11 cellular contexts compared by ENCODE assay signal in the genomic region with DNA sequence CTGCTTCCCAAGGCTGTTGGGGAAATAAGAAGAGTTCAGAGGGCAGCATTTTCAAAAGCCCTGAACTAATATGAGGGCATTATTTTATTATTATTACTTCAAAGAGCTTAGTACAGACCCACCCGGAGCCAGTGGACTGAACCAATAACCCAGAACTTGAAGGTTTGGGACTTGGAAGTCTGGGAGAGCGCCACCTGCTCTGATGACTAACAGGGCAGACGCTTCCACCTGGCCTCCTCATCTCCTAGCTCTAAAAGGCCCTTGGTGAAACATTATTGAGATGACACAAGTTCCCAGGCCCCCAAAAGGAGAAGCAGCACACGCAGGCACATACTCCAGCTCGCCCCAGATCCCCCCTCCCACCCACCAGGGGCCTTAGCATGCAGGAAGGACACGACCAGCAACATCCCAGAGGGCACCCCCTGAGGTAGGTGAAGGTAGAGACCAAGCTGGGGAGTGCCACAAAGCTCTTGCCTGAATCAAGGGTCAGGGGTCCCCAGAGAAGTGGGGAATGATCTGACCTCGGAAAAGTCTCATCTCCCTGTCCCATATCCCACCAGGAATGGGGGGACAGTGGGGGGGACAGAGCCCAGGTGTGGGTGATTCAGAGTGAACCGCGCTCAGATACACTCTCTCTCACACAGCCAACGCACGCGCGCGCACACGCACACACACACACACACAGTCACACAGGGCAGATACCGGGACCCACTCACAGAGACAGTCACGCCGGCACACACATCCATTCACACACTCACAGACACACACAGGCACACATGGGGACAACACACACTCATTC. TPM values are rescaled to one million over a fixed set of nuclear protein-coding genes. Genes with fewer than 3 reads are reported as not detected.
DNase-seq lines count a peak whose midpoint lies in the region; ATAC-seq, FAIRE-seq and TF ChIP-seq lines count a peak whose summit lies in the region.
"Had no signal": no experiment of that assay in that cellular context is flagged by ENCODE, and none has a peak within 500 bp of the region (broad histone marks: within the 10 kb centered on the region; RNA-seq: fewer than 3 reads in every experiment).

No MANE protein-coding gene starts in this region.

- H3K27me3 ChIP-seq in HUES6 (ENCODE audit: control insufficient read depth, insufficient read depth, low read length) = peaks cover 79% of the 10 kb centered on the region

- H3K4me3 ChIP-seq in HUES6 (ENCODE audit: low read depth, low read length) = peak overlapping the region; percentile 64

- FAIRE-seq in GM19239 (lab: Jason Lieb, UNC) = no peak

- H3K36me3 ChIP-seq in HUES6 (ENCODE audit: control insufficient read depth, insufficient read depth, low read length) = no peaks in the 10 kb centered on the region

- H3K4me3 Mint-ChIP-seq in brain (peak overlapping the region; percentile 92 to 94 (median 93)), nephron (peak overlapping the region; percentile 81 to 89 (median 85))

- no peak for ATAC-seq in GM18873 (IDR thresholded peaks at IDR 0.05; ENCODE audit: low FRiP score, unreplicated experiment)

- no peak overlapping the region for H3K9ac ChIP-seq in HUES6 (ENCODE audit: low read length)

- DNase-seq in DMS 273 (lab: John Stamatoyannopoulos, UW; ENCODE audit: unreplicated experiment) (peak; percentile 25), DMS 273 treated with DMSO at 0.1 percent for 48 hours (lab: John Stamatoyannopoulos, UW) (no peak), GM19239 (ENCODE audit: insufficient read length, low spot score) (no peak), ecto neural progenitor cell (ENCODE audit: low spot score) (no peak)

- H3K4me1 Mint-ChIP-seq in brain (peaks cover 59% of the 10 kb centered on the region), nephron (peaks cover 6% of the 10 kb centered on the region)

- H3K9me3 ChIP-seq in HUES6 (ENCODE audit: control insufficient read depth, insufficient read depth, low read depth, low read length) = no peaks in the 10 kb centered on the region

- no peak overlapping the region for H3K27ac ChIP-seq in HUES6 (ENCODE audit: low read depth, low read length)
- H3K27ac ChIP-seq: 22Rv1, skin epidermis had no signal

- H3K27me3 Mint-ChIP-seq in brain = peaks cover 57% of the 10 kb centered on the region
- peaks cover 82% of the 10 kb centered on the region for H3K27me3 Mint-ChIP-seq in nephron (ENCODE audit: low read depth)

- H3K27ac Mint-ChIP-seq in brain (peak overlapping the region; percentile 23 to 93 (median 84)), nephron (no peak overlapping the region)
- H3K27ac Mint-ChIP-seq: dendritic cell treated with granulocyte-macrophage colony-stimulating factor and Interleukin-4, amounts not matched to agents 40 ng/mL and 50 ng/mL, for 4 days had no signal

- no peak for TF ChIP-seq CTCF in brain (conservative IDR thresholded peaks at IDR 0.05)
- TF ChIP-seq CTCF in nephron (IDR thresholded peaks at IDR 0.05; ENCODE audit: unreplicated experiment in 3 of 3) = no peak

- H3K9me3 Mint-ChIP-seq in brain (peaks cover 0 to 6% (median 0%) of the 10 kb centered on the region in 5 experiments), nephron (peaks cover 3% of the 10 kb centered on the region)
- H3K9me3 Mint-ChIP-seq: dendritic cell treated with granulocyte-macrophage colony-stimulating factor and Interleukin-4, amounts not matched to agents 40 ng/mL and 50 ng/mL, for 4 days had no signal

- H3K36me3 Mint-ChIP-seq in brain (no peaks in the 10 kb centered on the region), nephron (ENCODE audit: low read depth) (no peaks in the 10 kb centered on the region)

- peaks cover 10% of the 10 kb centered on the region for H3K4me1 ChIP-seq in HUES6 (ENCODE audit: control insufficient read depth, insufficient read depth, low read length)

RNA-seq across cellular contexts. Expression of gene DLGAP3, which starts 1.2 kb away (rescaled TPM):
- polyA plus RNA-seq in brain (ENCODE audit: insufficient read depth, low read depth, low replicate concordance) = 24.0 TPM

RNA-seq across cellular contexts. Expression of gene TMEM35B, which starts 56.9 kb away (rescaled TPM):
- polyA plus RNA-seq in brain (ENCODE audit: insufficient read depth, low read depth, low replicate concordance) = 18.5 TPM

Comparison
In these comparisons a context has a peak if more than half of its experiments do, and no peak if none do; other contexts are left out.
1. H3K27ac Mint-ChIP-seq: peak in brain (5 of 5); none in nephron (0 of 3).